In the genomic region with DNA sequence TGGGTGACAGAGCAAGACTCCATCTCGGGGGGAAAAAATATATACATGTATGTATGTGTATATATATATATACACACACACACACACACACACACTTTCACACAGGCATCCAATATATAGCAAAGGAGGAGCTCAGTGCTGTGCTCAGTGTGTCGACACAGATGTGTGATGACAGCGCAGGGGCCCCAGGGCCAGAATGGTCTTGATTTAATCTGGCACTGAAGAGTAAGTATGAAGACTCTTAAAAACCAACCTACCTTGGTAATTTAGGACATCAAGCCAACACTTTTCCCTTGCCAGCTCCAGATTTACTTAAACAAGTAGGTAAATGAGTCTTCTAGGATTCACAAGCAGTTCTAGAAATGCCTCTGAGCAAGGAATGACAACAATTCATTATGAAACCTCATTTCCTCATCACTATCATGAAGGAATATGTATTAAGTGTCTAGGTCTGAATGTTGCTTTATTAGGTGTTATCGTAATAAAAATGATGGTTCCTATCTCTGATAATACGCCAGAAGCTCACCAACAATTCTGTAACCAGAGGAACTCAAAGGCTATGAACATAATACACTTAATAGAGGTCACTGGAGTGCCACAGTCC, we compare ENCODE assay signal across 16 cellular contexts.
DNase-seq lines count a peak whose midpoint lies in the region; ATAC-seq and TF ChIP-seq lines count a peak whose summit lies in the region.
"Had no signal": no experiment of that assay in that cellular context is flagged by ENCODE, and none has a peak within 500 bp of the region (broad histone marks: within the 10 kb centered on the region; RNA-seq: fewer than 3 reads in every experiment).

No MANE protein-coding gene starts in this region.

- CTCF ChIA-PET in MCF 10A (lab: Yijun Ruan, JAX) = interaction anchor here (0.9 to 12.1 kb wide), 3 partner anchors 45 to 207 kb away, joined by 3 to 220 read pairs (median 32); no protein-coding TSS in a partner anchor

- H3K4me3 ChIP-seq in breast epithelium (no peak overlapping the region), Karpas-422 (ENCODE audit: low read length) (no peak overlapping the region), fibroblast of villous mesenchyme (ENCODE audit: low read depth, low read length) (no peak overlapping the region)

- POLR2A ChIA-PET in MCF 10A (lab: Yijun Ruan, JAX) = interaction anchor here (1.0 to 2.3 kb wide), 5 partner anchors 16 to 209 kb away, joined by 3 to 12 read pairs (median 5); no protein-coding TSS in a partner anchor

- H3K4me3 Mint-ChIP-seq in MCF 10A (ENCODE audit: unreplicated experiment) (no peak overlapping the region), immature natural killer cell (no peak overlapping the region)

- intact Hi-C loops in MCF 10A (cut with micrococcal nuclease) (no loop called here), breast epithelium (cut with DNase I; ENCODE audit: low total_unique reads) (loop anchor here (5.0 kb wide), 1 partner anchor 200 kb away; no protein-coding TSS in a partner anchor)

- H3K79me2 ChIP-seq in Karpas-422 (ENCODE audit: low read length) = peaks cover 85% of the 10 kb centered on the region

- no peaks in the 10 kb centered on the region for H3K9me3 ChIP-seq in breast epithelium
- no peaks in the 10 kb centered on the region for H3K9me3 ChIP-seq in Karpas-422 (ENCODE audit: low read length)

- H3K36me3 ChIP-seq in breast epithelium (no peaks in the 10 kb centered on the region), Karpas-422 (ENCODE audit: insufficient read depth, low read length) (peaks cover 10% of the 10 kb centered on the region)

- H3K4me1 Mint-ChIP-seq in MCF 10A (ENCODE audit: insufficient read depth, unreplicated experiment) (peaks cover 27% of the 10 kb centered on the region), immature natural killer cell (peaks cover 52 to 84% of the 10 kb centered on the region in 2 donors)

- H3K4me1 ChIP-seq in breast epithelium (peaks cover 0 to 11% of the 10 kb centered on the region in 2 donors), Karpas-422 (ENCODE audit: low read length) (peaks cover 76% of the 10 kb centered on the region)

- H3K9me3 Mint-ChIP-seq in MCF 10A (ENCODE audit: unreplicated experiment) (peaks cover 17% of the 10 kb centered on the region), immature natural killer cell (no peaks in the 10 kb centered on the region)

- ATAC-seq in HG03139 (IDR thresholded peaks at IDR 0.05; ENCODE audit: unreplicated experiment) = no peak
- ATAC-seq: HepG2 had no signal

- H3K27ac Mint-ChIP-seq in MCF 10A (ENCODE audit: low read depth, unreplicated experiment) = peak overlapping the region; percentile 53
- peak overlapping the region in 2 of 6 donors; percentile 33 to 40 for H3K27ac Mint-ChIP-seq in immature natural killer cell

- no TSS peak for BruUV-seq in MCF 10A (replicated peaks; lab: Mats Ljungman, UMichigan)

- H3K9me2 ChIP-seq in Karpas-422 (replicated peaks; ENCODE audit: insufficient read depth, low read length) = no peaks in the 10 kb centered on the region

- no peak overlapping the region for H3K9ac ChIP-seq in Karpas-422 (ENCODE audit: low read length)
- H3K9ac ChIP-seq: KMS-11 had no signal

- H3K27me3 ChIP-seq in breast epithelium (no peaks in the 10 kb centered on the region), Karpas-422 (ENCODE audit: low read length) (no peaks in the 10 kb centered on the region)

- no peak for TF ChIP-seq CTCF in MCF 10A (IDR thresholded peaks at IDR 0.05; ENCODE audit: unreplicated experiment)
- no peak for TF ChIP-seq CTCF in breast epithelium (IDR thresholded peaks at IDR 0.05)
- no peak for TF ChIP-seq CTCF in fibroblast of villous mesenchyme (IDR thresholded peaks at IDR 0.05; ENCODE audit: insufficient read depth, low read depth, low read length)

- no peaks in the 10 kb centered on the region for H4K20me1 ChIP-seq in Karpas-422 (ENCODE audit: insufficient read depth, low read depth, low read length)

- peaks cover 29% of the 10 kb centered on the region for H3K36me3 Mint-ChIP-seq in MCF 10A (ENCODE audit: insufficient read depth, unreplicated experiment)
- H3K36me3 Mint-ChIP-seq in immature natural killer cell = peaks cover 4 to 5% (median 4%) of the 10 kb centered on the region in 3 donors

- H2AFZ ChIP-seq in Karpas-422 (ENCODE audit: low read length) = no peak overlapping the region

- TF ChIP-seq POLR2A in breast epithelium (IDR thresholded peaks at IDR 0.05) = no peak

- H3K4me2 ChIP-seq in Karpas-422 (ENCODE audit: low read depth, low read length, poor library complexity, severe bottlenecking) = no peak overlapping the region
- H3K4me2 ChIP-seq: KMS-11 had no signal

- no peaks in the 10 kb centered on the region for H3K27me3 Mint-ChIP-seq in MCF 10A (ENCODE audit: insufficient read depth, unreplicated experiment)
- H3K27me3 Mint-ChIP-seq in immature natural killer cell (ENCODE audit: low read depth in 3 of 3) = peaks cover 0 to 4% (median 0%) of the 10 kb centered on the region in 3 donors

- DNase-seq in MCF 10A (ENCODE audit: unreplicated experiment) (no peak), breast epithelium (ENCODE audit: low spot score in 2 of 2) (no peak), Karpas-422 (no peak), fibroblast of villous mesenchyme (ENCODE audit: low read depth) (peak; percentile 54), NCI-H748 treated with DMSO at 0.1 percent for 48 hours (lab: John Stamatoyannopoulos, UW) (no peak), NAMALWA (ENCODE audit: low spot score) (no peak), immature natural killer cell (no peak)
- DNase-seq: GF-D8, MM.1S, NCI-H1417 treated with DMSO at 0.1 percent for 48 hours, NCI-H1930, NCI-H526 treated with DMSO at 0.1 percent for 48 hours, SIG-M5 had no signal

- peak overlapping the region in 1 of 2 donors; percentile 50 for H3K27ac ChIP-seq in breast epithelium
- H3K27ac ChIP-seq in Karpas-422 (ENCODE audit: low read length) = 0 out of 2 replicates have a peak overlapping the region, but pooled peaks have one; percentile 9
- H3K27ac ChIP-seq: KMS-11 had no signal
